ENCODE assay signal across 4 cellular contexts in genomic region chr1:211885746-211886522, GRCh38.
TF ChIP-seq lines count a peak whose summit lies in the region.

No MANE protein-coding gene starts in this region.

TF ChIP-seq in SK-N-SH treated with all-trans-retinoic acid at 6 μM for 48 hours, 23 proteins besides CTCF, POLR2A, EP300 and RAD21:
- TF ChIP-seq BACH2 (CRISPR knock-in tag; IDR thresholded peaks at IDR 0.05; ENCODE audit: borderline replicate concordance), result no peak
- no peak for TF ChIP-seq SNAI2 (CRISPR knock-in tag; IDR thresholded peaks at IDR 0.05)
- TF ChIP-seq, protein P1, sequence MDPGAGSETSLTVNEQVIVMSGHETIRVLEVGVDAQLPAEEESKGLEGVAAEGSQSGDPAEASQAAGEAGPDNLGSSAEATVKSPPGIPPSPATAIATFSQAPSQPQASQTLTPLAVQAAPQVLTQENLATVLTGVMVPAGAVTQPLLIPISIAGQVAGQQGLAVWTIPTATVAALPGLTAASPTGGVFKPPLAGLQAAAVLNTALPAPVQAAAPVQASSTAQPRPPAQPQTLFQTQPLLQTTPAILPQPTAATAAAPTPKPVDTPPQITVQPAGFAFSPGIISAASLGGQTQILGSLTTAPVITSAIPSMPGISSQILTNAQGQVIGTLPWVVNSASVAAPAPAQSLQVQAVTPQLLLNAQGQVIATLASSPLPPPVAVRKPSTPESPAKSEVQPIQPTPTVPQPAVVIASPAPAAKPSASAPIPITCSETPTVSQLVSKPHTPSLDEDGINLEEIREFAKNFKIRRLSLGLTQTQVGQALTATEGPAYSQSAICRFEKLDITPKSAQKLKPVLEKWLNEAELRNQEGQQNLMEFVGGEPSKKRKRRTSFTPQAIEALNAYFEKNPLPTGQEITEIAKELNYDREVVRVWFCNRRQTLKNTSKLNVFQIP (CRISPR knock-in tag; IDR thresholded peaks at IDR 0.05; ENCODE audit: borderline replicate concordance, low read depth), result no peak
- no peak for TF ChIP-seq ARNTL (CRISPR knock-in tag; IDR thresholded peaks at IDR 0.05; ENCODE audit: borderline replicate concordance, low read depth)
- no peak for TF ChIP-seq CSRNP3 (CRISPR knock-in tag; IDR thresholded peaks at IDR 0.05)
TF ChIP-seq in SK-N-SH treated with all-trans-retinoic acid at 6 μM for 48 hours: peak in this region for 0.

TF ChIP-seq in SK-N-SH, 30 proteins besides CTCF, POLR2A, EP300 and RAD21:
- TF ChIP-seq TCF12 (IDR thresholded peaks at IDR 0.05) (no peak), RXRA (IDR thresholded peaks at IDR 0.05; ENCODE audit: borderline replicate concordance, low read depth) (no peak), TEAD4 (IDR thresholded peaks at IDR 0.05; ENCODE audit: borderline replicate concordance, insufficient read depth) (no peak), POLR2AphosphoS5 (IDR thresholded peaks at IDR 0.05; ENCODE audit: low read depth, low read length) (no peak), SIN3A (IDR thresholded peaks at IDR 0.05; ENCODE audit: borderline replicate concordance, low read depth, low read length) (no peak), EZH2phosphoT487 (IDR thresholded peaks at IDR 0.05; ENCODE audit: borderline replicate concordance, low read depth) (no peak), GATA2 (CRISPR knock-in tag; IDR thresholded peaks at IDR 0.05) (no peak), RFX5 (IDR thresholded peaks at IDR 0.05; ENCODE audit: low read length) (no peak), NRF1 (IDR thresholded peaks at IDR 0.05; ENCODE audit: low read depth, low read length) (no peak), NFIC (IDR thresholded peaks at IDR 0.05; ENCODE audit: borderline replicate concordance) (no peak), RCOR1 (IDR thresholded peaks at IDR 0.05; ENCODE audit: low read length) (no peak), FOXM1 (IDR thresholded peaks at IDR 0.05; ENCODE audit: low read depth) (no peak)
- TF ChIP-seq, protein P2, sequence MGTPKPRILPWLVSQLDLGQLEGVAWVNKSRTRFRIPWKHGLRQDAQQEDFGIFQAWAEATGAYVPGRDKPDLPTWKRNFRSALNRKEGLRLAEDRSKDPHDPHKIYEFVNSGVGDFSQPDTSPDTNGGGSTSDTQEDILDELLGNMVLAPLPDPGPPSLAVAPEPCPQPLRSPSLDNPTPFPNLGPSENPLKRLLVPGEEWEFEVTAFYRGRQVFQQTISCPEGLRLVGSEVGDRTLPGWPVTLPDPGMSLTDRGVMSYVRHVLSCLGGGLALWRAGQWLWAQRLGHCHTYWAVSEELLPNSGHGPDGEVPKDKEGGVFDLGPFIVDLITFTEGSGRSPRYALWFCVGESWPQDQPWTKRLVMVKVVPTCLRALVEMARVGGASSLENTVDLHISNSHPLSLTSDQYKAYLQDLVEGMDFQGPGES (IDR thresholded peaks at IDR 0.05; ENCODE audit: low read depth, low read length), result no peak
TF ChIP-seq in SK-N-SH: peak in this region for 0.

TF ChIP-seq in GM12878, 131 proteins besides CTCF, POLR2A, EP300 and RAD21:
- TF ChIP-seq ATF7 (IDR thresholded peaks at IDR 0.05; ENCODE audit: low read depth) (no peak), IRF4 (IDR thresholded peaks at IDR 0.05; ENCODE audit: low read depth, low read length) (no peak), CHD2 (IDR thresholded peaks at IDR 0.05; ENCODE audit: borderline replicate concordance, low read depth, low read length) (no peak), FOS (IDR thresholded peaks at IDR 0.05; ENCODE audit: borderline replicate concordance, extremely low read depth, insufficient read length) (no peak), ZNF687 (IDR thresholded peaks at IDR 0.05) (no peak), YBX1 (IDR thresholded peaks at IDR 0.05) (no peak), SPI1 (IDR thresholded peaks at IDR 0.05; ENCODE audit: borderline replicate concordance, insufficient read depth, low read depth, low read length) (0 out of 2 replicates have a peak, but pooled peaks have one; percentile 5)
TF ChIP-seq in GM12878: peak in this region for 1.

TF ChIP-seq in HepG2, 621 proteins besides CTCF, POLR2A, EP300 and RAD21 (continues in another document):
- no peak for TF ChIP-seq MED13 (CRISPR knock-in tag; IDR thresholded peaks at IDR 0.05)
- TF ChIP-seq HNRNPLL (IDR thresholded peaks at IDR 0.05; ENCODE audit: low read depth, low read length, poor library complexity, severe bottlenecking), result no peak
- peak; percentile 97 for TF ChIP-seq HNF4A (CRISPR knock-in tag; IDR thresholded peaks at IDR 0.05)
- TF ChIP-seq ZNF674 (CRISPR knock-in tag; IDR thresholded peaks at IDR 0.05; ENCODE audit: low read depth), result no peak
- no peak for TF ChIP-seq PHF20 (CRISPR knock-in tag; IDR thresholded peaks at IDR 0.05)
- TF ChIP-seq, protein P3, sequence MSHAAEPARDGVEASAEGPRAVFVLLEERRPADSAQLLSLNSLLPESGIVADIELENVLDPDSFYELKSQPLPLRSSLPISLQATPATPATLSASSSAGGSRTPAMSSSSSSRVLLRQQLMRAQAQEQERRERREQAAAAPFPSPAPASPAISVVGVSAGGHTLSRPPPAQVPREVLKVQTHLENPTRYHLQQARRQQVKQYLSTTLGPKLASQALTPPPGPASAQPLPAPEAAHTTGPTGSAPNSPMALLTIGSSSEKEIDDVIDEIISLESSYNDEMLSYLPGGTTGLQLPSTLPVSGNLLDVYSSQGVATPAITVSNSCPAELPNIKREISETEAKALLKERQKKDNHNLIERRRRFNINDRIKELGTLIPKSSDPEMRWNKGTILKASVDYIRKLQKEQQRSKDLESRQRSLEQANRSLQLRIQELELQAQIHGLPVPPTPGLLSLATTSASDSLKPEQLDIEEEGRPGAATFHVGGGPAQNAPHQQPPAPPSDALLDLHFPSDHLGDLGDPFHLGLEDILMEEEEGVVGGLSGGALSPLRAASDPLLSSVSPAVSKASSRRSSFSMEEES (CRISPR knock-in tag; IDR thresholded peaks at IDR 0.05), result peak; percentile 55; the same call in 1 of the 2 replicates
- TF ChIP-seq ADNP (CRISPR knock-in tag; IDR thresholded peaks at IDR 0.05), result peak; percentile 37; the same call in 1 of the 2 replicates
- no peak for TF ChIP-seq KLF15 (CRISPR knock-in tag; IDR thresholded peaks at IDR 0.05; ENCODE audit: borderline replicate concordance)
- TF ChIP-seq ZBTB3 (CRISPR knock-in tag; IDR thresholded peaks at IDR 0.05; ENCODE audit: borderline replicate concordance, low read depth), result no peak
- TF ChIP-seq ZNF768 (CRISPR knock-in tag; IDR thresholded peaks at IDR 0.05), result no peak
- no peak for TF ChIP-seq WIZ (CRISPR knock-in tag; IDR thresholded peaks at IDR 0.05)
- no peak for TF ChIP-seq SATB2 (CRISPR knock-in tag; IDR thresholded peaks at IDR 0.05)
- TF ChIP-seq ZNF501 (CRISPR knock-in tag; IDR thresholded peaks at IDR 0.05), result peak; percentile 69
- no peak for TF ChIP-seq IKZF4 (CRISPR knock-in tag; IDR thresholded peaks at IDR 0.05; ENCODE audit: borderline replicate concordance, low read depth, not compliant biosample characterization)
- TF ChIP-seq SIX4 (CRISPR knock-in tag; IDR thresholded peaks at IDR 0.05), result peak; percentile 49; the same call in 1 of the 2 replicates
- no peak for TF ChIP-seq MAFF (IDR thresholded peaks at IDR 0.05; ENCODE audit: low read depth, low read length)
- TF ChIP-seq ELF1 (CRISPR knock-in tag; IDR thresholded peaks at IDR 0.05), result peak; percentile 72
- peak; percentile 89 for TF ChIP-seq RARA (CRISPR knock-in tag; IDR thresholded peaks at IDR 0.05)
- peak; percentile 39; the same call in 1 of the 2 replicates for TF ChIP-seq FOXJ3 (CRISPR knock-in tag; IDR thresholded peaks at IDR 0.05; ENCODE audit: borderline replicate concordance)
- 0 out of 2 replicates have a peak, but pooled peaks have one; percentile 38 for TF ChIP-seq SPEN (CRISPR knock-in tag; IDR thresholded peaks at IDR 0.05; ENCODE audit: low read depth)
- TF ChIP-seq LCORL (IDR thresholded peaks at IDR 0.05), result peak; percentile 27; the same call in 1 of the 2 replicates
- TF ChIP-seq LCORL (CRISPR knock-in tag; IDR thresholded peaks at IDR 0.05), result peak; percentile 66; the same call in 1 of the 2 replicates
- no peak for TF ChIP-seq MIER3 (CRISPR knock-in tag; IDR thresholded peaks at IDR 0.05; ENCODE audit: borderline replicate concordance)
- no peak for TF ChIP-seq RNF2 (conservative IDR thresholded peaks at IDR 0.05; ENCODE audit: low read depth)
- peak; percentile 59 for TF ChIP-seq PHF5A (CRISPR knock-in tag; IDR thresholded peaks at IDR 0.05; ENCODE audit: low read depth, unreplicated experiment)
- no peak for TF ChIP-seq ZFAT (CRISPR knock-in tag; conservative IDR thresholded peaks at IDR 0.05)
- TF ChIP-seq GFI1 (CRISPR knock-in tag; IDR thresholded peaks at IDR 0.05; ENCODE audit: borderline replicate concordance), result peak; percentile 89
- no peak for TF ChIP-seq ZNF615 (CRISPR knock-in tag; IDR thresholded peaks at IDR 0.05; ENCODE audit: borderline replicate concordance)
- TF ChIP-seq ZBTB25 (CRISPR knock-in tag; IDR thresholded peaks at IDR 0.05), result no peak
- TF ChIP-seq, protein P4, sequence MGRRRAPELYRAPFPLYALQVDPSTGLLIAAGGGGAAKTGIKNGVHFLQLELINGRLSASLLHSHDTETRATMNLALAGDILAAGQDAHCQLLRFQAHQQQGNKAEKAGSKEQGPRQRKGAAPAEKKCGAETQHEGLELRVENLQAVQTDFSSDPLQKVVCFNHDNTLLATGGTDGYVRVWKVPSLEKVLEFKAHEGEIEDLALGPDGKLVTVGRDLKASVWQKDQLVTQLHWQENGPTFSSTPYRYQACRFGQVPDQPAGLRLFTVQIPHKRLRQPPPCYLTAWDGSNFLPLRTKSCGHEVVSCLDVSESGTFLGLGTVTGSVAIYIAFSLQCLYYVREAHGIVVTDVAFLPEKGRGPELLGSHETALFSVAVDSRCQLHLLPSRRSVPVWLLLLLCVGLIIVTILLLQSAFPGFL (CRISPR knock-in tag; IDR thresholded peaks at IDR 0.05), result no peak
- TF ChIP-seq REPIN1 (CRISPR knock-in tag; IDR thresholded peaks at IDR 0.05; ENCODE audit: borderline replicate concordance, low read depth), result peak; percentile 63; the same call in 1 of the 2 replicates
- TF ChIP-seq ETV6 (CRISPR knock-in tag; conservative IDR thresholded peaks at IDR 0.05), result no peak
- TF ChIP-seq DPF2 (CRISPR knock-in tag; IDR thresholded peaks at IDR 0.05; ENCODE audit: borderline replicate concordance, low read depth), result peak; percentile 81
- TF ChIP-seq, protein P5, sequence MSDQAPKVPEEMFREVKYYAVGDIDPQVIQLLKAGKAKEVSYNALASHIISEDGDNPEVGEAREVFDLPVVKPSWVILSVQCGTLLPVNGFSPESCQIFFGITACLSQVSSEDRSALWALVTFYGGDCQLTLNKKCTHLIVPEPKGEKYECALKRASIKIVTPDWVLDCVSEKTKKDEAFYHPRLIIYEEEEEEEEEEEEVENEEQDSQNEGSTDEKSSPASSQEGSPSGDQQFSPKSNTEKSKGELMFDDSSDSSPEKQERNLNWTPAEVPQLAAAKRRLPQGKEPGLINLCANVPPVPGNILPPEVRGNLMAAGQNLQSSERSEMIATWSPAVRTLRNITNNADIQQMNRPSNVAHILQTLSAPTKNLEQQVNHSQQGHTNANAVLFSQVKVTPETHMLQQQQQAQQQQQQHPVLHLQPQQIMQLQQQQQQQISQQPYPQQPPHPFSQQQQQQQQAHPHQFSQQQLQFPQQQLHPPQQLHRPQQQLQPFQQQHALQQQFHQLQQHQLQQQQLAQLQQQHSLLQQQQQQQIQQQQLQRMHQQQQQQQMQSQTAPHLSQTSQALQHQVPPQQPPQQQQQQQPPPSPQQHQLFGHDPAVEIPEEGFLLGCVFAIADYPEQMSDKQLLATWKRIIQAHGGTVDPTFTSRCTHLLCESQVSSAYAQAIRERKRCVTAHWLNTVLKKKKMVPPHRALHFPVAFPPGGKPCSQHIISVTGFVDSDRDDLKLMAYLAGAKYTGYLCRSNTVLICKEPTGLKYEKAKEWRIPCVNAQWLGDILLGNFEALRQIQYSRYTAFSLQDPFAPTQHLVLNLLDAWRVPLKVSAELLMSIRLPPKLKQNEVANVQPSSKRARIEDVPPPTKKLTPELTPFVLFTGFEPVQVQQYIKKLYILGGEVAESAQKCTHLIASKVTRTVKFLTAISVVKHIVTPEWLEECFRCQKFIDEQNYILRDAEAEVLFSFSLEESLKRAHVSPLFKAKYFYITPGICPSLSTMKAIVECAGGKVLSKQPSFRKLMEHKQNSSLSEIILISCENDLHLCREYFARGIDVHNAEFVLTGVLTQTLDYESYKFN (CRISPR knock-in tag; conservative IDR thresholded peaks at IDR 0.05), result peak; percentile 96
- TF ChIP-seq ZNF770 (CRISPR knock-in tag; IDR thresholded peaks at IDR 0.05), result 0 out of 2 replicates have a peak, but pooled peaks have one; percentile 17
- TF ChIP-seq CEBPB (IDR thresholded peaks at IDR 0.05; ENCODE audit: borderline replicate concordance, low read depth, low read length), result 0 out of 2 replicates have a peak, but pooled peaks have one; percentile 18
